1 cellular context compared by ENCODE assay signal in the genomic region with DNA sequence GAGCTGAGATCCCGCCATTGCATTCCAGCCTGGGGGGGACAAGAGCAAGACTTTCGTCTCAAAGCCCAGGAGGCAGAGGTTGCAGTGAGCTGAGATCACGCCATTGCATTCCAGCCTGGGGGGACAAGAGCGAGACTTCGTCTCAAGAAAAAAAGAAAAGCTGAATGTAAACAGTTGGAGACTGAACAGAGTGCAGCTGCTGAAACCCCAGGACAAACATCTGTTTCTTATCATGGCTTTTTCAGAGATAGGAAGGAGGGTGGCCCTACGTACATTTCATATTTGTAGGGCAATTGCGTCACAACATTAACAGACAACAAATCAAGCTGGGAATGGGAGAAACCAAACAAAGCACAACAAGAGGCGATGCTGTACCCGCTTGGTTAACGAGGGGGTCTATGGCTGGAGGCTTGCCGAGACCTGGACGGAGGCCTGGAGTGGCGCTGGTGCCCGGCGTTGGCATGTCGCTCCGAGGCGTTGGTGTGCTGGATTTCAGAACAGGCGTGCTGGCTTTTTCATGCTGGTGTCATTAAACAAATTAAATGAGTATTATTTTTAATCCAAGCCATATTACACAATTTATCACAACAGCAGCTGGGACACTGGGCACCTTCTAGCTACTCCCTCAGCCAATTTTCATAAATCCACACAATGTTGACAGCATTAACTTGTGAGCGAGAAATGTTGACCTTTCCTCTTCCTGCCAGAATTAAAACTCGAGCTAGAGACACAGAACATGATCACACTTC.
TF ChIP-seq lines count a peak whose summit lies in the region.

No MANE protein-coding gene starts in this region.

TF ChIP-seq in WTC11, 78 proteins besides CTCF, POLR2A, EP300 and RAD21 (continued from another document):
- TF ChIP-seq, protein P1, sequence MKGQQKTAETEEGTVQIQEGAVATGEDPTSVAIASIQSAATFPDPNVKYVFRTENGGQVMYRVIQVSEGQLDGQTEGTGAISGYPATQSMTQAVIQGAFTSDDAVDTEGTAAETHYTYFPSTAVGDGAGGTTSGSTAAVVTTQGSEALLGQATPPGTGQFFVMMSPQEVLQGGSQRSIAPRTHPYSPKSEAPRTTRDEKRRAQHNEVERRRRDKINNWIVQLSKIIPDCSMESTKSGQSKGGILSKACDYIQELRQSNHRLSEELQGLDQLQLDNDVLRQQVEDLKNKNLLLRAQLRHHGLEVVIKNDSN (CRISPR knock-in tag; IDR thresholded peaks at IDR 0.05), result no peak
- TF ChIP-seq CBFB (CRISPR knock-in tag; IDR thresholded peaks at IDR 0.05; ENCODE audit: low read depth), result no peak
- no peak for TF ChIP-seq GTF2I (CRISPR knock-in tag; conservative IDR thresholded peaks at IDR 0.05)
- no peak for TF ChIP-seq GRHL2 (CRISPR knock-in tag; IDR thresholded peaks at IDR 0.05; ENCODE audit: insufficient replicate concordance, severe bottlenecking)
